In genomic region chr3:125742846-125743245, GRCh38 we compare ENCODE assay signal across 1 cellular context.
A peak's percentile ranks its signal among the peaks of the same experiment; 100 is the strongest.
TF ChIP-seq lines count a peak whose summit lies in the region.
"Not testable (repeated sequence)": the region's sequence is repeated elsewhere in the genome, so short reads cannot be mapped to it uniquely, and the experiment has no call there.

No MANE protein-coding gene starts in this region.

TF ChIP-seq in HepG2, 621 proteins besides CTCF, POLR2A, EP300 and RAD21 (continued from another document):
- TF ChIP-seq ZNF280D (CRISPR knock-in tag; IDR thresholded peaks at IDR 0.05) (0 out of 2 replicates have a peak, but pooled peaks have one; percentile 49), RBAK (CRISPR knock-in tag; IDR thresholded peaks at IDR 0.05) (0 out of 2 replicates have a peak, but pooled peaks have one; percentile 11), ARNT2 (CRISPR knock-in tag; IDR thresholded peaks at IDR 0.05; ENCODE audit: low read depth) (0 out of 2 replicates have a peak, but pooled peaks have one; percentile 5), RELA (CRISPR knock-in tag; IDR thresholded peaks at IDR 0.05) (peak; percentile 83; the same call in 1 of the 2 replicates), ZSCAN9 (CRISPR knock-in tag; IDR thresholded peaks at IDR 0.05; ENCODE audit: borderline replicate concordance) (0 out of 2 replicates have a peak, but pooled peaks have one; percentile 24), SOX5 (CRISPR knock-in tag; IDR thresholded peaks at IDR 0.05; ENCODE audit: borderline replicate concordance) (peak; percentile 8; the same call in 1 of the 2 replicates), YY1 (IDR thresholded peaks at IDR 0.05; ENCODE audit: insufficient read depth, insufficient replicate concordance, low read depth, low read length) (peak; percentile 63), HMGXB4 (CRISPR knock-in tag; IDR thresholded peaks at IDR 0.05; ENCODE audit: borderline replicate concordance in 1 of 2, low read depth in 1 of 2) (0 out of 4 replicates have a peak, but pooled peaks of 1 of the 2 experiments have one; percentile 5), PPARG (CRISPR knock-in tag; conservative IDR thresholded peaks at IDR 0.05) (0 out of 2 replicates have a peak, but pooled peaks have one; percentile 11), SMC3 (IDR thresholded peaks at IDR 0.05; ENCODE audit: low read length) (peak; percentile 80), STAG1 (CRISPR knock-in tag; IDR thresholded peaks at IDR 0.05) (peak; percentile 69), MAX (IDR thresholded peaks at IDR 0.05) (peak; percentile 39; the same call in 1 of the 2 replicates), SSRP1 (CRISPR knock-in tag; IDR thresholded peaks at IDR 0.05) (peak; percentile 6; the same call in 1 of the 2 replicates), ZNF430 (CRISPR knock-in tag; IDR thresholded peaks at IDR 0.05) (0 out of 2 replicates have a peak, but pooled peaks have one; percentile 25), ZHX2 (IDR thresholded peaks at IDR 0.05; ENCODE audit: low read depth) (0 out of 2 replicates have a peak, but pooled peaks have one; percentile 24), FOSL2 (CRISPR knock-in tag; IDR thresholded peaks at IDR 0.05) (peak; percentile 76), RXRB (CRISPR knock-in tag; IDR thresholded peaks at IDR 0.05; ENCODE audit: borderline replicate concordance) (peak; percentile 37; the same call in 1 of the 2 replicates)
- not testable (repeated sequence) for TF ChIP-seq ZHX2 (CRISPR knock-in tag; IDR thresholded peaks at IDR 0.05; ENCODE audit: borderline replicate concordance)
TF ChIP-seq in HepG2: peak in this region for 19; not testable (repeated sequence) for 602.
